ENCODE assay signal across 19 cellular contexts in the genomic region with DNA sequence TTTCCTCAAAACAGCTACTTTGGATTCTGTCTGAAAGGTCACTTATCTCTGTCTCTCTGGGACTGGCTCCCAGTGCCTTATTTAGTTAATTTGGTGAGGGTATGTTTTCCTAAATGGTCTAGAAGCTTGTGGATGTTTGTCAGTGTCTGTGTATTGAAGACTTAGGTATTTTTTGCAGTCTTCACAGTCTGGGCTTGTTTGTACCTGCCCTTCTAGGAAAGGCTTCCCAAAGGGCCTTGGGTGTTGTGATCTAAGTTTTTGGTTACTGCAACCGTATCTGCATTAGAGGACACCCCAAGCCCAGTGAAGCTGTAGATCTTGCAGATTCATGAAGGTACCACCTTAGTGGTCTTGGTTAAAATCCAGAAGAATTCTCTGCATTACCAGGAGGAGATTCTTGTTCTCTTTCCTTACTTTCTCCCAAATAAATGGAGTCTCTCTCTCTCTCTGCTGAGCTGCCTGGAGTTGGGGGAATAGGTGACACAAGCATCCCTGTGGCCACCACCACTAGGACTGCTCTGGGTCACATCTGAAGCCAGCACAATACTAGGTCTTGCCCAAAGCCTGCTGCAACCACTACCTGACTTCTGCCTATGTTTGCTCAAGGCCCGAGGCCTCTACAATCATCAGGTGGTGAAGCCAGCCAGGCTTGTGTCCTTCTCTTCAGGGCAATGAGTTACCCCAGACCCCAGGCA. TPM values are rescaled to one million over a fixed set of nuclear protein-coding genes. Genes with fewer than 3 reads are reported as not detected.
A peak's percentile ranks its signal among the peaks of the same experiment; 100 is the strongest.
DNase-seq lines count a peak whose midpoint lies in the region; ATAC-seq and TF ChIP-seq lines count a peak whose summit lies in the region.
"Had no signal": no experiment of that assay in that cellular context is flagged by ENCODE, and none has a peak within 500 bp of the region (broad histone marks: within the 10 kb centered on the region; RNA-seq: fewer than 3 reads in every experiment).

No MANE protein-coding gene starts in this region.

- H3K27ac Mint-ChIP-seq in MCF 10A (ENCODE audit: low read depth, unreplicated experiment) (peak overlapping the region; percentile 64), endodermal cell (no peak overlapping the region), nephron progenitor cell (peak overlapping the region; percentile 66), progenitor cell of endocrine pancreas (peak overlapping the region; percentile 82)
- H3K27ac Mint-ChIP-seq: CD8-positive, alpha-beta T cell; HFFc6 had no signal

- DNase-seq in MCF 10A (ENCODE audit: unreplicated experiment): no peak
- DNase-seq in breast epithelium (ENCODE audit: low spot score in 2 of 2): no peak
- DNase-seq in endodermal cell: peak; percentile 10
- no peak for DNase-seq in nephron progenitor cell
- no peak for DNase-seq in progenitor cell of endocrine pancreas (ENCODE audit: low spot score, unreplicated experiment)
- no peak for DNase-seq in WERI-Rb-1
- DNase-seq in NCI-H345 treated with DMSO at 0.1 percent for 48 hours (lab: John Stamatoyannopoulos, UW; ENCODE audit: unreplicated experiment): no peak
- DNase-seq: CD8-positive, alpha-beta T cell; COR-L47; DMS153; DMS79 treated with DMSO at 0.1 percent for 48 hours; EL; GOT3; HCEC 1CT; HFFc6 had no signal

- H3K27me3 ChIP-seq in breast epithelium (no peaks in the 10 kb centered on the region), endodermal cell (ENCODE audit: control insufficient read depth, insufficient read depth, low read length, poor library complexity, severe bottlenecking) (no peaks in the 10 kb centered on the region), WERI-Rb-1 (ENCODE audit: insufficient read depth, low read depth, severe bottlenecking) (no peaks in the 10 kb centered on the region)

- TF ChIP-seq CTCF in MCF 10A (IDR thresholded peaks at IDR 0.05; ENCODE audit: unreplicated experiment): no peak
- TF ChIP-seq CTCF in breast epithelium (IDR thresholded peaks at IDR 0.05): no peak
- no peak for TF ChIP-seq CTCF in endodermal cell (conservative IDR thresholded peaks at IDR 0.05)
- no peak for TF ChIP-seq CTCF in nephron progenitor cell (IDR thresholded peaks at IDR 0.05)
- TF ChIP-seq CTCF in progenitor cell of endocrine pancreas (IDR thresholded peaks at IDR 0.05; ENCODE audit: unreplicated experiment): no peak
- no peak for TF ChIP-seq CTCF in WERI-Rb-1 (IDR thresholded peaks at IDR 0.05; ENCODE audit: low read depth, low read length)

- H3K27me3 Mint-ChIP-seq in MCF 10A (ENCODE audit: insufficient read depth, unreplicated experiment) (no peaks in the 10 kb centered on the region), endodermal cell (ENCODE audit: insufficient read depth) (no peaks in the 10 kb centered on the region), nephron progenitor cell (ENCODE audit: low read depth, poor library complexity) (no peaks in the 10 kb centered on the region), progenitor cell of endocrine pancreas (no peaks in the 10 kb centered on the region)

- H3K27ac ChIP-seq in breast epithelium (no peak overlapping the region), endodermal cell (ENCODE audit: low read depth, low read length) (no peak overlapping the region), WERI-Rb-1 (no peak overlapping the region)
- H3K27ac ChIP-seq: 22Rv1, HL-60 had no signal

- H3K4me3 ChIP-seq in breast epithelium: no peak overlapping the region
- H3K4me3 ChIP-seq in endodermal cell (ENCODE audit: low read length): no peak overlapping the region
- H3K4me3 ChIP-seq in WERI-Rb-1 (ENCODE audit: low read depth, low read length): no peak overlapping the region

- intact Hi-C loops in MCF 10A (cut with micrococcal nuclease): no loop called here
- intact Hi-C loops in breast epithelium (cut with DNase I; ENCODE audit: low total_unique reads): no loop called here

- H3K9me3 Mint-ChIP-seq in MCF 10A (ENCODE audit: unreplicated experiment) (no peaks in the 10 kb centered on the region), endodermal cell (no peaks in the 10 kb centered on the region), nephron progenitor cell (peaks cover 8% of the 10 kb centered on the region), progenitor cell of endocrine pancreas (ENCODE audit: low read depth) (no peaks in the 10 kb centered on the region)
- H3K9me3 Mint-ChIP-seq: CD8-positive, alpha-beta T cell; HFFc6 had no signal

- POLR2A ChIA-PET in MCF 10A (lab: Yijun Ruan, JAX): interaction anchor here (1.4 to 1.6 kb wide), 2 partner anchors 17 to 18 kb away, joined by 4 to 5 read pairs; no protein-coding TSS in a partner anchor

- BruUV-seq in MCF 10A (replicated peaks; lab: Mats Ljungman, UMichigan): no TSS peak

- ATAC-seq in GM18502 (IDR thresholded peaks at IDR 0.05; ENCODE audit: poor library complexity, unreplicated experiment): no peak
- ATAC-seq: CD8-positive, alpha-beta T cell had no signal

- H3K4me1 Mint-ChIP-seq in MCF 10A (ENCODE audit: insufficient read depth, unreplicated experiment) (peaks cover 5% of the 10 kb centered on the region), endodermal cell (peaks cover 9% of the 10 kb centered on the region), nephron progenitor cell (no peaks in the 10 kb centered on the region), progenitor cell of endocrine pancreas (ENCODE audit: low read depth) (no peaks in the 10 kb centered on the region)

- H3K9me3 ChIP-seq in breast epithelium (no peaks in the 10 kb centered on the region), endodermal cell (ENCODE audit: control insufficient read depth, low read length) (no peaks in the 10 kb centered on the region), WERI-Rb-1 (ENCODE audit: severe bottlenecking) (peaks cover 5% of the 10 kb centered on the region)

- no peak overlapping the region for H3K4me3 Mint-ChIP-seq in MCF 10A (ENCODE audit: unreplicated experiment)
- H3K4me3 Mint-ChIP-seq in endodermal cell: no peak overlapping the region
- H3K4me3 Mint-ChIP-seq in nephron progenitor cell: no peak overlapping the region
- H3K4me3 Mint-ChIP-seq in progenitor cell of endocrine pancreas (ENCODE audit: low read depth): no peak overlapping the region
- H3K4me3 Mint-ChIP-seq: CD14-positive monocyte; CD8-positive, alpha-beta T cell; HFFc6 had no signal

- CTCF ChIA-PET in MCF 10A (lab: Yijun Ruan, JAX): interaction anchor here (0.6 to 1.7 kb wide), 3 partner anchors 9 to 56 kb away, joined by 3 to 8 read pairs (median 3); no protein-coding TSS in a partner anchor

- TF ChIP-seq POLR2A in breast epithelium (IDR thresholded peaks at IDR 0.05): no peak

- WGBS in endodermal cell (ENCODE audit: insufficient coverage in 1 of 2, insufficient read length in 1 of 2), 2 experiments: 95 to 96% methylated on average over 2 of the region's 2 CpGs

- no peaks in the 10 kb centered on the region for H3K36me3 Mint-ChIP-seq in MCF 10A (ENCODE audit: insufficient read depth, unreplicated experiment)
- H3K36me3 Mint-ChIP-seq in endodermal cell (ENCODE audit: low read depth): no peaks in the 10 kb centered on the region
- peaks cover 4% of the 10 kb centered on the region for H3K36me3 Mint-ChIP-seq in nephron progenitor cell (ENCODE audit: low read depth)
- no peaks in the 10 kb centered on the region for H3K36me3 Mint-ChIP-seq in progenitor cell of endocrine pancreas (ENCODE audit: insufficient read depth)
- H3K36me3 Mint-ChIP-seq: CD14-positive monocyte; CD8-positive, alpha-beta T cell had no signal

- H3K4me1 ChIP-seq in breast epithelium (no peaks in the 10 kb centered on the region), endodermal cell (ENCODE audit: control insufficient read depth, insufficient read depth, low read length) (peaks cover 6% of the 10 kb centered on the region)

- H3K36me3 ChIP-seq in breast epithelium: no peaks in the 10 kb centered on the region
- no peaks in the 10 kb centered on the region for H3K36me3 ChIP-seq in endodermal cell (ENCODE audit: control insufficient read depth, insufficient read depth, low read length)
- H3K36me3 ChIP-seq in WERI-Rb-1: no peaks in the 10 kb centered on the region

- H3K9ac ChIP-seq in endodermal cell (ENCODE audit: extremely low read depth, low read length, poor library complexity, severe bottlenecking): no peak overlapping the region

RNA-seq across cellular contexts. Expression of gene CCNB1, which starts 17.8 kb away (rescaled TPM):
- total RNA-seq in MCF 10A (2022) (84.3 and 120 TPM in 2 replicates), breast epithelium (1 to 10 TPM; 5.6 to 9.4 (median 7.5) TPM), endodermal cell (100 to 1,000 TPM; 196 to 260 TPM), progenitor cell of endocrine pancreas (104 and 105 TPM in 2 replicates)
- polyA plus RNA-seq in endodermal cell (2013, experiment 1 of 2): 300 TPM
- polyA plus RNA-seq in endodermal cell (2013, experiment 2 of 2): 326 TPM

RNA-seq across cellular contexts. Expression of gene CENPH, which starts 40.3 kb away (rescaled TPM):
- total RNA-seq in MCF 10A (2022) (14.1 and 21.9 TPM in 2 replicates), breast epithelium (1 to 10 TPM; 2.6 to 6.1 (median 2.9) TPM), endodermal cell (10 to 100 TPM; 43.7 to 87.6 TPM), progenitor cell of endocrine pancreas (22.2 and 23.8 TPM in 2 replicates)
- polyA plus RNA-seq in endodermal cell (2013, experiment 1 of 2): 97.7 TPM
- 104 TPM for polyA plus RNA-seq in endodermal cell (2013, experiment 2 of 2)

RNA-seq across cellular contexts. Expression of gene SLC30A5, which starts 55.3 kb away (rescaled TPM):
- total RNA-seq in MCF 10A (2022) (61.8 and 73.8 TPM in 2 replicates), breast epithelium (10 to 100 TPM; 42.9 to 63.2 (median 52.4) TPM), endodermal cell (10 to 100 TPM; 49.6 to 64.7 TPM), progenitor cell of endocrine pancreas (43.5 and 45.0 TPM in 2 replicates)
- 30.5 TPM for polyA plus RNA-seq in endodermal cell (2013, experiment 1 of 2)
- 34.4 TPM for polyA plus RNA-seq in endodermal cell (2013, experiment 2 of 2)
